ENCODE assay signal across 1 cellular context in the genomic region with DNA sequence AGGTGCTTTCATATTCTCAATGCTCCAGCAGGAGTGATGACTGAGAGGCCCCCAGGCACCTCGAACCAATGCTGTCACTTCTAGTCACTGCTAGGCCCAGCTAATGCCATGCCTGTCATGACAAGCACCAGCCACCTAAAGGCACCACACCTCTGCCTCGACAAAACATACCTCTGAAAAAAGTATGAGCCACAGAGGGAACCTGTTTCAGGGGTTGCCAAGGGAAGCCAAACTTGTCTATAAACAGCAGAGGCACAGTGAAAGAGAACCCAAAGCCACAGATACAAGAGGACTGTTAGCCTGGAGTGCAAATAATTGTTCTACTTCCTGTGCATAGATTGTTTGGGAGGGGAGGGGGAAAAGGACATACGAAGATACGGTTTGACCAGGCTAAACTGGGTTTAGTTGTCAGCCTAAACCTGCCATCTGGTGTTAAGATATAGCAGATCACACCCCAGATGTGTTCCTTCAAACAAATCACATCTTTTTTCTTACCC.
TF ChIP-seq lines count a peak whose summit lies in the region.

No MANE protein-coding gene starts in this region.

TF ChIP-seq in IMR-90, 13 proteins besides CTCF, POLR2A, EP300 and RAD21:
- TF ChIP-seq FOS (IDR thresholded peaks at IDR 0.05; ENCODE audit: low read depth, low read length): no peak
- no peak for TF ChIP-seq MAFK (IDR thresholded peaks at IDR 0.05; ENCODE audit: low read depth, low read length)
- TF ChIP-seq MXI1 (IDR thresholded peaks at IDR 0.05; ENCODE audit: borderline replicate concordance, low read depth, low read length): no peak
- TF ChIP-seq SMC3 (IDR thresholded peaks at IDR 0.05; ENCODE audit: low read depth, low read length): peak; percentile 26
